ENCODE assay signal across 9 cellular contexts in genomic region chr14:24695265-24696241, GRCh38.
DNase-seq lines count a peak whose midpoint lies in the region; ATAC-seq and TF ChIP-seq lines count a peak whose summit lies in the region.
"Had no signal": no experiment of that assay in that cellular context is flagged by ENCODE, and none has a peak within 500 bp of the region (broad histone marks: within the 10 kb centered on the region; RNA-seq: fewer than 3 reads in every experiment).

No MANE protein-coding gene starts in this region.

- no peaks in the 10 kb centered on the region for H3K9me3 ChIP-seq in Caco-2
- H3K9me3 ChIP-seq: ascending aorta had no signal

- POLR2A ChIA-PET in activated CD4-positive, alpha-beta T cell treated with anti-CD3 and anti-CD28 coated beads, Interleukin-2, amount 10 ng/mL, durations not matched to agents 7 days and 5 days (lab: Charles Lee): no interaction called here
- POLR2A ChIA-PET in activated CD4-positive, alpha-beta memory T cell treated with anti-CD3 and anti-CD28 coated beads for 36 hours (lab: Charles Lee): no interaction called here
- POLR2A ChIA-PET in Caco-2 (lab: Charles Lee): no interaction called here

- CTCF ChIA-PET in activated CD4-positive, alpha-beta T cell treated with anti-CD3 and anti-CD28 coated beads, Interleukin-2, amount 10 ng/mL, durations not matched to agents 7 days and 5 days (lab: Charles Lee): interaction anchor here (0.8 kb wide), 1 partner anchor 16 kb away, joined by 3 read pairs; no protein-coding TSS in a partner anchor
- CTCF ChIA-PET in activated CD4-positive, alpha-beta memory T cell treated with anti-CD3 and anti-CD28 coated beads for 36 hours (lab: Charles Lee): interaction anchor here (0.6 to 1.1 kb wide), 2 partner anchors 12 to 21 kb away, joined by 3 to 4 read pairs; no protein-coding TSS in a partner anchor
- CTCF ChIA-PET in Caco-2 (lab: Charles Lee): no interaction called here

- intact Hi-C loops in activated CD4-positive, alpha-beta T cell treated with anti-CD3 and anti-CD28 coated beads, Interleukin-2, amount 10 ng/mL, durations not matched to agents 24 days and 14 days (cut with micrococcal nuclease): loop anchor here (2.0 kb wide), 1 partner anchor 61 kb away; the partner anchor contains the start of gene GZMB
- intact Hi-C loops in activated CD4-positive, alpha-beta memory T cell treated with anti-CD3 and anti-CD28 coated beads for 36 hours (cut with micrococcal nuclease): no loop called here
- intact Hi-C loops in Caco-2 (cut with micrococcal nuclease; ENCODE audit: unreplicated experiment): no loop called here

- no peaks in the 10 kb centered on the region for H3K36me3 Mint-ChIP-seq in activated CD4-positive, alpha-beta T cell treated with anti-CD3 and anti-CD28 coated beads, Interleukin-2, amount 10 ng/mL, durations not matched to agents 24 days and 14 days (ENCODE audit: low read depth)
- H3K36me3 Mint-ChIP-seq in activated CD4-positive, alpha-beta T cell treated with anti-CD3 and anti-CD28 coated beads, Interleukin-2, amount 10 ng/mL, durations not matched to agents 7 days and 5 days (ENCODE audit: low read depth): no peaks in the 10 kb centered on the region
- H3K36me3 Mint-ChIP-seq in activated CD4-positive, alpha-beta memory T cell treated with anti-CD3 and anti-CD28 coated beads for 36 hours: no peaks in the 10 kb centered on the region
- H3K36me3 Mint-ChIP-seq in Caco-2 (ENCODE audit: insufficient read depth, unreplicated experiment): no peaks in the 10 kb centered on the region

- DNase-seq in activated CD4-positive, alpha-beta T cell treated with anti-CD3 and anti-CD28 coated beads, Interleukin-2, amount 10 ng/mL, durations not matched to agents 24 days and 14 days: peak; percentile 73
- DNase-seq in activated CD4-positive, alpha-beta T cell treated with anti-CD3 and anti-CD28 coated beads, Interleukin-2, amount 10 ng/mL, durations not matched to agents 7 days and 5 days: no peak
- DNase-seq in activated CD4-positive, alpha-beta memory T cell treated with anti-CD3 and anti-CD28 coated beads for 36 hours: peak; percentile 29
- DNase-seq in stimulated activated naive CD8-positive, alpha-beta T cell treated with anti-CD3 and anti-CD28 coated beads, Interleukin-15, Interleukin-2, amounts not matched to agents 100 U/mL and 50 U/mL, for 24 hours: peak; percentile 27
- DNase-seq in NCI-H446 (lab: John Stamatoyannopoulos, UW) (no peak), Caco-2 (no peak), ecto neural progenitor cell (ENCODE audit: low spot score) (no peak)

- H3K4me1 Mint-ChIP-seq in activated CD4-positive, alpha-beta T cell treated with anti-CD3 and anti-CD28 coated beads, Interleukin-2, amount 10 ng/mL, durations not matched to agents 24 days and 14 days: peaks cover 33% of the 10 kb centered on the region
- H3K4me1 Mint-ChIP-seq in activated CD4-positive, alpha-beta T cell treated with anti-CD3 and anti-CD28 coated beads, Interleukin-2, amount 10 ng/mL, durations not matched to agents 7 days and 5 days: peaks cover 28% of the 10 kb centered on the region
- peaks cover 11% of the 10 kb centered on the region for H3K4me1 Mint-ChIP-seq in activated CD4-positive, alpha-beta memory T cell treated with anti-CD3 and anti-CD28 coated beads for 36 hours (ENCODE audit: low read depth)
- H3K4me1 Mint-ChIP-seq in Caco-2 (ENCODE audit: low read depth, unreplicated experiment): no peaks in the 10 kb centered on the region

- peak; percentile 58 for ATAC-seq in HG03139 (IDR thresholded peaks at IDR 0.05; ENCODE audit: unreplicated experiment)
- ATAC-seq in stimulated activated naive CD8-positive, alpha-beta T cell treated with anti-CD3 and anti-CD28 coated beads, Interleukin-15, Interleukin-2, amounts not matched to agents 100 U/mL and 50 U/mL, for 24 hours: no peak

- no peaks in the 10 kb centered on the region for H3K4me1 ChIP-seq in Caco-2
- H3K4me1 ChIP-seq: ascending aorta had no signal

- no TSS peak for BruUV-seq in Caco-2 (replicated peaks; lab: Mats Ljungman, UMichigan)

- no peaks in the 10 kb centered on the region for H3K27me3 Mint-ChIP-seq in activated CD4-positive, alpha-beta T cell treated with anti-CD3 and anti-CD28 coated beads, Interleukin-2, amount 10 ng/mL, durations not matched to agents 24 days and 14 days
- H3K27me3 Mint-ChIP-seq in activated CD4-positive, alpha-beta T cell treated with anti-CD3 and anti-CD28 coated beads, Interleukin-2, amount 10 ng/mL, durations not matched to agents 7 days and 5 days: no peaks in the 10 kb centered on the region
- H3K27me3 Mint-ChIP-seq in activated CD4-positive, alpha-beta memory T cell treated with anti-CD3 and anti-CD28 coated beads for 36 hours: no peaks in the 10 kb centered on the region
- peaks cover 6% of the 10 kb centered on the region for H3K27me3 Mint-ChIP-seq in Caco-2 (ENCODE audit: insufficient read depth, unreplicated experiment)

- no peak overlapping the region for H3K27ac Mint-ChIP-seq in activated CD4-positive, alpha-beta T cell treated with anti-CD3 and anti-CD28 coated beads, Interleukin-2, amount 10 ng/mL, durations not matched to agents 24 days and 14 days
- H3K27ac Mint-ChIP-seq in activated CD4-positive, alpha-beta T cell treated with anti-CD3 and anti-CD28 coated beads, Interleukin-2, amount 10 ng/mL, durations not matched to agents 7 days and 5 days: no peak overlapping the region
- H3K27ac Mint-ChIP-seq in activated CD4-positive, alpha-beta memory T cell treated with anti-CD3 and anti-CD28 coated beads for 36 hours: no peak overlapping the region
- no peak overlapping the region for H3K27ac Mint-ChIP-seq in Caco-2 (ENCODE audit: unreplicated experiment)

- no peaks in the 10 kb centered on the region for H3K9me3 Mint-ChIP-seq in activated CD4-positive, alpha-beta T cell treated with anti-CD3 and anti-CD28 coated beads, Interleukin-2, amount 10 ng/mL, durations not matched to agents 24 days and 14 days
- H3K9me3 Mint-ChIP-seq in activated CD4-positive, alpha-beta T cell treated with anti-CD3 and anti-CD28 coated beads, Interleukin-2, amount 10 ng/mL, durations not matched to agents 7 days and 5 days: no peaks in the 10 kb centered on the region
- H3K9me3 Mint-ChIP-seq in activated CD4-positive, alpha-beta memory T cell treated with anti-CD3 and anti-CD28 coated beads for 36 hours: no peaks in the 10 kb centered on the region
- no peaks in the 10 kb centered on the region for H3K9me3 Mint-ChIP-seq in Caco-2 (ENCODE audit: unreplicated experiment)

- no peak overlapping the region for H3K4me3 Mint-ChIP-seq in activated CD4-positive, alpha-beta T cell treated with anti-CD3 and anti-CD28 coated beads, Interleukin-2, amount 10 ng/mL, durations not matched to agents 24 days and 14 days
- no peak overlapping the region for H3K4me3 Mint-ChIP-seq in activated CD4-positive, alpha-beta T cell treated with anti-CD3 and anti-CD28 coated beads, Interleukin-2, amount 10 ng/mL, durations not matched to agents 7 days and 5 days
- H3K4me3 Mint-ChIP-seq in activated CD4-positive, alpha-beta memory T cell treated with anti-CD3 and anti-CD28 coated beads for 36 hours: no peak overlapping the region
- no peak overlapping the region for H3K4me3 Mint-ChIP-seq in Caco-2 (ENCODE audit: unreplicated experiment)

- no peaks in the 10 kb centered on the region for H3K36me3 ChIP-seq in Caco-2 (ENCODE audit: control insufficient read depth, insufficient read depth, low read length)
- H3K36me3 ChIP-seq: ascending aorta had no signal

- no peak overlapping the region for H3K4me3 ChIP-seq in Caco-2 (ENCODE audit: low read depth, low read length)
- H3K4me3 ChIP-seq: ascending aorta had no signal

- no peaks in the 10 kb centered on the region for H3K27me3 ChIP-seq in Caco-2 (replicated peaks; ENCODE audit: control insufficient read depth, insufficient read depth, low read length)
- H3K27me3 ChIP-seq: ascending aorta had no signal

- no peak for TF ChIP-seq CTCF in Caco-2 (IDR thresholded peaks at IDR 0.05; ENCODE audit: insufficient read depth in 1 of 2, low read depth in 1 of 2, low read length in 1 of 2, severe bottlenecking in 1 of 2, unreplicated experiment in 1 of 2)

Comparison
In these comparisons a context has a peak if more than half of its experiments do, and no peak if none do; other contexts are left out.
1. DNase-seq: peak in activated CD4-positive, alpha-beta T cell treated with anti-CD3 and anti-CD28 coated beads, Interleukin-2, amount 10 ng/mL, durations not matched to agents 24 days and 14 days (single experiment), activated CD4-positive, alpha-beta memory T cell treated with anti-CD3 and anti-CD28 coated beads for 36 hours (single experiment) and stimulated activated naive CD8-positive, alpha-beta T cell treated with anti-CD3 and anti-CD28 coated beads, Interleukin-15, Interleukin-2, amounts not matched to agents 100 U/mL and 50 U/mL, for 24 hours (single experiment); none in activated CD4-positive, alpha-beta T cell treated with anti-CD3 and anti-CD28 coated beads, Interleukin-2, amount 10 ng/mL, durations not matched to agents 7 days and 5 days (single experiment), NCI-H446 (0 of 2), Caco-2 (0 of 2) and ecto neural progenitor cell (single experiment).